9 cellular contexts compared by ENCODE assay signal in the genomic region with DNA sequence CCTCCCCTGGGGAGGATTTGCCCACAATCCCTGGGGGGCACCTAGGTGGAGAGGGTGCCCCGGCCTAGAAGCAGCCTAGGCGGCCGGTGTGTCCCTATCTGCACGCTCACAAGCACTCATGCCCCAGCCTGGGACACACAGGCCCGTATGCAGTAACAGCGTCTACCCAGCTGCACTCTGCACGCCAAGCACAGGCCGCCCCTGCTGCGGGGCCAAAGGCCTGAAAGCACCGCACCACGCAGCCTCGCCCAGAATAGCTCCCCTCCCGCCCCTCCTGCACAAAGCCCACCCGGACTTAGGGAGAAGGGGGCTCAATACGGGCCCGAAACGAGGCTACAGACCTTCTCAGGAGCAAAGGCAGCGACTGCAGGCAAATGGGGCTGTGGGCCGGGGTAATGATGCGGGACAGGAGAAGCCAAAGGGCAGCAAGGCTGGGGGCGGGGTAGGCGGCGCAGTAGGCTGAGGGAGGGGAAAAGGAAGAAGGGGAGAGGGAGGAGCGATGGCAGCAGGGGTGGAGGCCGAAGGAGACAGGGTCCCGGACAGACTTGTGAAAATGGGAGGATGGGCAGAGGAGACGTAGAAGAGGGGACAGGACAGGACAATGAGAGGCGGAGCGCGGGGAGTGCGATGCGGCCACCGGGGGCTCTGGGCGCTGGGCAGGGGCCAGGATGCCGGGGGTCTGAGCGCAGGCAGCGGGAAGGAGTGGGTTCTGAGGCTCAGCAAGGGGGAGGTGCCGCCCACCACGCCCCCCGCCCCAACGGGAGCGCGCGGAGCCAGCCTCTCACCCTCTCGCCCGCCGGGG. TPM values are rescaled to one million over a fixed set of nuclear protein-coding genes. Genes with fewer than 3 reads are reported as not detected.
DNase-seq lines count a peak whose midpoint lies in the region; ATAC-seq and TF ChIP-seq lines count a peak whose summit lies in the region.
"Had no signal": no experiment of that assay in that cellular context is flagged by ENCODE, and none has a peak within 500 bp of the region (broad histone marks: within the 10 kb centered on the region; RNA-seq: fewer than 3 reads in every experiment).

No MANE protein-coding gene starts in this region.

- no peaks in the 10 kb centered on the region; the same call in none of the 2 replicates for H3K27me3 Mint-ChIP-seq in WTC11 (ENCODE audit: low read depth)

- H3K4me3 ChIP-seq in BJ (ENCODE audit: low read depth, low read length) (peak overlapping the region; percentile 7; the same call in 1 of the 2 replicates), neuronal stem cell (ENCODE audit: low read length in 2 of 2) (peak overlapping the region; percentile 27 to 84), Karpas-422 (ENCODE audit: low read length) (no peak overlapping the region)

- H3K14ac ChIP-seq in neuronal stem cell (ENCODE audit: low read length): peak overlapping the region; percentile 42

- TF ChIP-seq CTCF in BJ (IDR thresholded peaks at IDR 0.05; ENCODE audit: insufficient read depth, low read depth, low read length): no peak
- TF ChIP-seq CTCF in WTC11 (IDR thresholded peaks at IDR 0.05): no peak

- H3K9me2 ChIP-seq in Karpas-422 (replicated peaks; ENCODE audit: insufficient read depth, low read length): no peaks in the 10 kb centered on the region

- no peak overlapping the region for H3K4ac ChIP-seq in neuronal stem cell (ENCODE audit: low read length)

- H3K18ac ChIP-seq in neuronal stem cell (ENCODE audit: low read length): peak overlapping the region; percentile 90

- H3K9ac ChIP-seq in neuronal stem cell (ENCODE audit: low read depth, low read length, poor library complexity) (peak overlapping the region; percentile 93), Karpas-422 (ENCODE audit: low read length) (no peak overlapping the region)

- H2AFZ ChIP-seq in neuronal stem cell (ENCODE audit: low read length) (peak overlapping the region; percentile 91), Karpas-422 (ENCODE audit: low read length) (no peak overlapping the region)

- H2BK5ac ChIP-seq in neuronal stem cell (ENCODE audit: low read length): peak overlapping the region; percentile 42

- H3K27ac ChIP-seq in neuronal stem cell (replicated peaks; ENCODE audit: low read length) (no peak overlapping the region), Karpas-422 (ENCODE audit: low read length) (no peak overlapping the region)

- peak overlapping the region; percentile 26 for H4K8ac ChIP-seq in neuronal stem cell (ENCODE audit: low read depth, low read length)

- no peaks in the 10 kb centered on the region for H3K36me3 Mint-ChIP-seq in WTC11

- no peaks in the 10 kb centered on the region for H3K79me1 ChIP-seq in neuronal stem cell (ENCODE audit: low read depth, low read length)

- H4K20me1 ChIP-seq in Karpas-422 (ENCODE audit: insufficient read depth, low read depth, low read length): no peaks in the 10 kb centered on the region

- WGBS in neuronal stem cell (ENCODE audit: extremely low coverage in 2 of 2, insufficient read length in 2 of 2, insufficient replicate concordance in 1 of 2), 2 donors: no CpG with 5 or more reads among the region's 47 CpGs

- H3K27ac Mint-ChIP-seq in WTC11: peak overlapping the region; percentile 83

- POLR2A ChIA-PET in BJ (lab: Charles Lee) (no interaction called here), WTC11 (lab: Charles Lee) (interaction anchor here (1.2 kb wide), 1 partner anchor 10 kb away, joined by 5 read pairs; no protein-coding TSS in a partner anchor)

- peak overlapping the region; percentile 14 for H2BK12ac ChIP-seq in neuronal stem cell (ENCODE audit: low read length)

- peaks cover 9% of the 10 kb centered on the region for H3K4me1 Mint-ChIP-seq in WTC11

- H3K9me3 ChIP-seq in neuronal stem cell (replicated peaks in 1 of 2; ENCODE audit: control insufficient read depth in 2 of 2, insufficient read depth in 1 of 2, low read depth in 1 of 2, low read length in 2 of 2) (peaks cover 0 to 4% of the 10 kb centered on the region in 2 donors), Karpas-422 (ENCODE audit: low read length) (no peaks in the 10 kb centered on the region)

- H3K9me3 Mint-ChIP-seq in WTC11: no peaks in the 10 kb centered on the region

- no peak for DNase-seq in BJ (ENCODE audit: low read depth)
- peak; percentile 88 for DNase-seq in WTC11 (ENCODE audit: low spot score)
- peak; percentile 43 for DNase-seq in glomerular visceral epithelial cell (ENCODE audit: extremely low spot score)
- peak; percentile 68 for DNase-seq in neuronal stem cell (ENCODE audit: low spot score)
- DNase-seq in Karpas-422: no peak
- DNase-seq in GM03348 (ENCODE audit: low spot score): no peak

- peak overlapping the region; percentile 8 for H2AK5ac ChIP-seq in neuronal stem cell (ENCODE audit: low read depth, low read length)

- peak overlapping the region; percentile 57 for H3K23ac ChIP-seq in neuronal stem cell (ENCODE audit: low read depth, low read length, poor library complexity)

- H3K4me2 ChIP-seq in neuronal stem cell (ENCODE audit: insufficient read depth, low read length, poor library complexity, severe bottlenecking) (peak overlapping the region; percentile 100), Karpas-422 (ENCODE audit: low read depth, low read length, poor library complexity, severe bottlenecking) (no peak overlapping the region)

- no peaks in the 10 kb centered on the region for H3K36me3 ChIP-seq in BJ (ENCODE audit: control insufficient read depth, insufficient read depth, low read length)
- H3K36me3 ChIP-seq in neuronal stem cell (replicated peaks in 1 of 2; ENCODE audit: control insufficient read depth in 2 of 2, insufficient read depth in 2 of 2, low read length in 2 of 2): peaks cover 0 to 8% of the 10 kb centered on the region in 2 donors
- H3K36me3 ChIP-seq in Karpas-422 (ENCODE audit: insufficient read depth, low read length): no peaks in the 10 kb centered on the region

- H3K79me2 ChIP-seq in Karpas-422 (ENCODE audit: low read length): no peaks in the 10 kb centered on the region

- peaks cover 30% of the 10 kb centered on the region for H3K27me3 ChIP-seq in BJ (ENCODE audit: control insufficient read depth, insufficient read depth, low read length)
- H3K27me3 ChIP-seq in neuronal stem cell (ENCODE audit: control insufficient read depth in 3 of 3, insufficient read depth in 3 of 3, low read depth in 1 of 3, low read length in 3 of 3): peaks cover 0 to 93% (median 14%) of the 10 kb centered on the region in 3 experiments
- no peaks in the 10 kb centered on the region for H3K27me3 ChIP-seq in Karpas-422 (ENCODE audit: low read length)

- no peak overlapping the region for H3K4me3 Mint-ChIP-seq in WTC11

- ATAC-seq in WTC11 (peak; percentile 71), GM21360 (IDR thresholded peaks at IDR 0.05; ENCODE audit: unreplicated experiment) (no peak), HG02870 (IDR thresholded peaks at IDR 0.05; ENCODE audit: unreplicated experiment) (no peak)

- H2BK15ac ChIP-seq in neuronal stem cell (ENCODE audit: low read length): peak overlapping the region; percentile 55

- CTCF ChIA-PET in BJ (lab: Yijun Ruan, JAX): interaction anchor here (1.9 kb wide), 1 partner anchor 10 kb away, joined by 5 read pairs; no protein-coding TSS in a partner anchor
- CTCF ChIA-PET in WTC11 (lab: Charles Lee): interaction anchor here (1.0 to 3.3 kb wide), 4 partner anchors 11 to 1220 kb away, joined by 5 to 40 read pairs (median 6); no protein-coding TSS in a partner anchor

- H4K91ac ChIP-seq in neuronal stem cell (ENCODE audit: low read depth, low read length, poor library complexity): no peak overlapping the region

- H2BK120ac ChIP-seq in neuronal stem cell (ENCODE audit: low read depth, low read length): peak overlapping the region; percentile 20

- H3K4me1 ChIP-seq in neuronal stem cell (ENCODE audit: control insufficient read depth in 2 of 2, insufficient read depth in 1 of 2, low read depth in 1 of 2, low read length in 2 of 2) (peaks cover 2 to 18% of the 10 kb centered on the region in 2 donors), Karpas-422 (ENCODE audit: low read length) (no peaks in the 10 kb centered on the region)

TF ChIP-seq in WTC11, 78 proteins besides CTCF, POLR2A, EP300 and RAD21 (continues in another document):
- TF ChIP-seq, protein P1, sequence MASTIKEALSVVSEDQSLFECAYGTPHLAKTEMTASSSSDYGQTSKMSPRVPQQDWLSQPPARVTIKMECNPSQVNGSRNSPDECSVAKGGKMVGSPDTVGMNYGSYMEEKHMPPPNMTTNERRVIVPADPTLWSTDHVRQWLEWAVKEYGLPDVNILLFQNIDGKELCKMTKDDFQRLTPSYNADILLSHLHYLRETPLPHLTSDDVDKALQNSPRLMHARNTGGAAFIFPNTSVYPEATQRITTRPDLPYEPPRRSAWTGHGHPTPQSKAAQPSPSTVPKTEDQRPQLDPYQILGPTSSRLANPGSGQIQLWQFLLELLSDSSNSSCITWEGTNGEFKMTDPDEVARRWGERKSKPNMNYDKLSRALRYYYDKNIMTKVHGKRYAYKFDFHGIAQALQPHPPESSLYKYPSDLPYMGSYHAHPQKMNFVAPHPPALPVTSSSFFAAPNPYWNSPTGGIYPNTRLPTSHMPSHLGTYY (CRISPR knock-in tag; IDR thresholded peaks at IDR 0.05): no peak
- TF ChIP-seq ZNF423 (CRISPR knock-in tag; IDR thresholded peaks at IDR 0.05) (peak; percentile 33; the same call in 1 of the 2 replicates), HMGA2 (CRISPR knock-in tag; IDR thresholded peaks at IDR 0.05) (no peak), JUN (CRISPR knock-in tag; IDR thresholded peaks at IDR 0.05) (peak; percentile 9; the same call in 1 of the 2 replicates), ZNF416 (CRISPR knock-in tag; IDR thresholded peaks at IDR 0.05) (0 out of 2 replicates have a peak, but pooled peaks have one; percentile 73), GABPB1 (CRISPR knock-in tag; IDR thresholded peaks at IDR 0.05) (no peak)
- TF ChIP-seq, protein P2, sequence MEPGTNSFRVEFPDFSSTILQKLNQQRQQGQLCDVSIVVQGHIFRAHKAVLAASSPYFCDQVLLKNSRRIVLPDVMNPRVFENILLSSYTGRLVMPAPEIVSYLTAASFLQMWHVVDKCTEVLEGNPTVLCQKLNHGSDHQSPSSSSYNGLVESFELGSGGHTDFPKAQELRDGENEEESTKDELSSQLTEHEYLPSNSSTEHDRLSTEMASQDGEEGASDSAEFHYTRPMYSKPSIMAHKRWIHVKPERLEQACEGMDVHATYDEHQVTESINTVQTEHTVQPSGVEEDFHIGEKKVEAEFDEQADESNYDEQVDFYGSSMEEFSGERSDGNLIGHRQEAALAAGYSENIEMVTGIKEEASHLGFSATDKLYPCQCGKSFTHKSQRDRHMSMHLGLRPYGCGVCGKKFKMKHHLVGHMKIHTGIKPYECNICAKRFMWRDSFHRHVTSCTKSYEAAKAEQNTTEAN (CRISPR knock-in tag; IDR thresholded peaks at IDR 0.05): no peak

RNA-seq across cellular contexts. Expression of a gene that starts 0.5 kb away (rescaled TPM):
- polyA plus RNA-seq in BJ (2011; rRNA removed): 0.04 TPM in 1 of 2 replicates, not detected in the other
- not detected in 2 replicates for polyA minus RNA-seq in BJ (2011; rRNA and poly(A)+ RNA removed)
- 17.5 to 22.5 TPM (median 20.9 TPM) in 3 replicates for total RNA-seq in WTC11 (2021)
- 4.9 TPM for polyA plus RNA-seq in neuronal stem cell (2013, experiment 1 of 2)
- 4.9 TPM for polyA plus RNA-seq in neuronal stem cell (2013, experiment 2 of 2)
- not detected in 2 replicates for total RNA-seq in Karpas-422 (2014; rRNA removed; shearing (Covaris generic); ENCODE audit: low replicate concordance)
- total RNA-seq: LHCN-M2 had no signal

RNA-seq across cellular contexts. Expression of a gene that starts 23.0 kb away (rescaled TPM):
- polyA plus RNA-seq in BJ (2011; rRNA removed): 0.92 and 2.3 TPM in 2 replicates
- polyA minus RNA-seq in BJ (2011; rRNA and poly(A)+ RNA removed): 1.1 and 1.7 TPM in 2 replicates
- total RNA-seq in WTC11 (2021): 1.2 to 1.6 TPM (median 1.5 TPM) in 3 replicates
- polyA plus RNA-seq in neuronal stem cell (2013, experiment 1 of 2): 0.22 TPM
- polyA plus RNA-seq in neuronal stem cell (2013, experiment 2 of 2): 0.24 TPM
- total RNA-seq in Karpas-422 (2014; rRNA removed; shearing (Covaris generic); ENCODE audit: low replicate concordance): 0.60 TPM in 1 of 2 replicates, not detected in the other

Comparison
In these comparisons a context has a peak if more than half of its experiments do, and no peak if none do; other contexts are left out.
1. DNase-seq: peak in WTC11 (single experiment), glomerular visceral epithelial cell (single experiment) and neuronal stem cell (single experiment); none in BJ (single experiment), Karpas-422 (single experiment) and GM03348 (single experiment).
2. RNA of a gene that starts 0.5 kb away (total RNA-seq): 17.5 to 22.5 TPM in WTC11; not detected in Karpas-422; every median in the first group is over 10 times any median in the second.